Comparison of ENCODE assay signal across 8 cellular contexts in genomic region chr20:62301773-62302340, GRCh38. TPM values are rescaled to one million over a fixed set of nuclear protein-coding genes. Genes with fewer than 3 reads are reported as not detected.
A peak's percentile ranks its signal among the peaks of the same experiment; 100 is the strongest.
DNase-seq lines count a peak whose midpoint lies in the region; ATAC-seq lines count a peak whose summit lies in the region.

No MANE protein-coding gene starts in this region.

- intact Hi-C loops in left colon (cut with DNase I, micrococcal nuclease) = loop anchor here (10.0 kb wide), 1 partner anchor 83 kb away; the partner anchor contains the start of gene RPS21 (in 2 of the 2)

- DNase-seq in AG08395 (ENCODE audit: low spot score) (peak; percentile 93), NCI-H524 (lab: John Stamatoyannopoulos, UW) (peak; percentile 90 to 91), left colon (peak; percentile 90 to 95)
- DNase-seq in activated CD4-positive, alpha-beta T cell treated with anti-CD3 and anti-CD28 coated beads for 4 hours = peak; percentile 85
- DNase-seq in stimulated activated CD4-positive, alpha-beta T cell treated with anti-CD3 and anti-CD28 coated beads, Interleukin-1b, Interleukin-23, amount 100 ng/mL, for 24 hours (ENCODE audit: low read depth in 4 of 4, low spot score in 1 of 4) = peak; percentile 73 to 81 (median 76)

- ATAC-seq in GM19043 (IDR thresholded peaks at IDR 0.05; ENCODE audit: low read depth, unreplicated experiment) (peak; percentile 43), HG03439 (IDR thresholded peaks at IDR 0.05; ENCODE audit: unreplicated experiment) (peak; percentile 37), left colon (peak; percentile 68)

- H3K27ac ChIP-seq in cingulate gyrus (ENCODE audit: low read depth, low read length) = peak overlapping the region; percentile 98

RNA-seq across cellular contexts. Expression of gene ADRM1, which starts 0.9 kb away (rescaled TPM):
- 10 to 100 TPM; 67.2 to 73.1 TPM for total RNA-seq in left colon

Comparison
In these comparisons a context has a peak if more than half of its experiments do, and no peak if none do; other contexts are left out.
1. Peak in every context shown above with its lines: DNase-seq, ATAC-seq and H3K27ac ChIP-seq.